ENCODE assay signal across 8 cellular contexts in the genomic region with DNA sequence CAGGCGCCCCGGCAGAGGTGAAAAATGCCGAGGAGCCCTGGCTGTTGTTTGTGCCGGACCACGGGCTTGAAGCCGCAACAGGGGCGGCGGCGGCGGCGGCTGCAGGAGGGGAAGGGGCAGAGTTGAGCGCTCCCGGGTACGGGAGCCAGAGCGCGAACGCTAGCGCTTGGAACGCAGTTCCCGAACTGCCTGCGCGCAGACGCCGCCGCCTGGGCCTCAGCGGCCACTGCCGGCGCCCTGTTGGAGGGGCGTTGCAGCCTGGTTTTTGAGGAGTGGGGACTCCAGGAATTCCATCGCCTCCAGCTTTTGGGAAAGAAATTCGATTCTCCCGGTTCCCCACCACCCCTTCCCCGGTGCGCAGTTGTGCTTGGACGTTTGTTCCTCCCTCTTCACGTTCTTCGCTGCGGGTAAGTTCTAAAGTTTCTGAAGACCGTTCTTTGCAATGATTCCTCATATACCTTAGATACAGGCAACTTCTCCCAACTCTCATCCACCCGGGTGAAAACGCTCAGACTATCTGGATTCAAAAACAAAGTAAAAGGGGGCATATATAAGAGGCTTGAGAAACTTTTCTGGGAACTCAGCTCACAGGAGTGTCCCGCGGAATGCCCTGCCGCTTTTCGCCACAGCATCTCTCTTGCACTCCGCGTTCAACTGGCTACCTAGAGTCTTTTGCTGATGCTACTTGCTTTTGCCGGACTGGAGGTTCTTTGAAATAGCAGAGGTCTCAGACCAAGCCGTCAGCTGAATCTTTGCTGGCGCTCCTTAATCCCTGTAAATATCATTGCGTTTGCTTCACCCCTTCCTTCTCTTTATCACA. TPM values are rescaled to one million over a fixed set of nuclear protein-coding genes. Genes with fewer than 3 reads are reported as not detected.
DNase-seq lines count a peak whose midpoint lies in the region; ATAC-seq, FAIRE-seq and TF ChIP-seq lines count a peak whose summit lies in the region.

No MANE protein-coding gene starts in this region.

- H3K27me3 ChIP-seq in H7 (ENCODE audit: control insufficient read depth, insufficient read depth, low read length) = peaks cover 27% of the 10 kb centered on the region
- peaks cover 0 to 6% of the 10 kb centered on the region in 2 experiments; a peak in 1 of 5 replicates for H3K27me3 ChIP-seq in HepG2 (ENCODE audit: control insufficient read depth in 1 of 2, insufficient read depth in 2 of 2, low read length in 2 of 2)

- H3K4me1 ChIP-seq in HepG2 (ENCODE audit: insufficient read depth, low read length) = peaks cover 20% of the 10 kb centered on the region

- no peaks in the 10 kb centered on the region for H3K36me3 Mint-ChIP-seq in stimulated activated naive CD8-positive, alpha-beta T cell treated with anti-CD3 and anti-CD28 coated beads, Interleukin-15, Interleukin-2, amounts not matched to agents 100 ng/mL and 50 ng/mL, for 24 hours (ENCODE audit: low read depth)

- FAIRE-seq in HepG2 (lab: Jason Lieb, UNC) = no peak

- in situ Hi-C loops in SK-MEL-5 (cut with HindIII; ENCODE audit: low pct_unique_long_range_greater_than_20kb, low sequenced_read_pairs) = no loop called here
- in situ Hi-C loops in HepG2 (cut with HindIII; ENCODE audit: extremely low pct_ligation_motif_present, low pct_unique_long_range_greater_than_20kb) = loop anchor here (10.0 to 25.0 kb wide), 3 partner anchors 659 to 1297 kb away; no protein-coding TSS in a partner anchor

- peaks cover 67% of the 10 kb centered on the region for H3K27me3 Mint-ChIP-seq in stimulated activated naive CD8-positive, alpha-beta T cell treated with anti-CD3 and anti-CD28 coated beads, Interleukin-15, Interleukin-2, amounts not matched to agents 100 ng/mL and 50 ng/mL, for 24 hours

- WGBS in HepG2 (ENCODE audit: low lambda C conversion rate) = 1% methylated on average over 39 of the region's 51 CpGs

- POLR2A ChIA-PET in HepG2 (lab: Yijun Ruan, JAX) = no interaction called here

- peak overlapping the region; percentile 46 for H2AFZ ChIP-seq in HepG2 (ENCODE audit: low read length)

- H3K4me1 Mint-ChIP-seq in stimulated activated naive CD8-positive, alpha-beta T cell treated with anti-CD3 and anti-CD28 coated beads, Interleukin-15, Interleukin-2, amounts not matched to agents 100 ng/mL and 50 ng/mL, for 24 hours (ENCODE audit: low read depth) = peaks cover 33% of the 10 kb centered on the region

- H3K27ac Mint-ChIP-seq in stimulated activated naive CD8-positive, alpha-beta T cell treated with anti-CD3 and anti-CD28 coated beads, Interleukin-15, Interleukin-2, amounts not matched to agents 100 ng/mL and 50 ng/mL, for 24 hours = no peak overlapping the region

- DNase-seq in COLO668 (lab: John Stamatoyannopoulos, UW; ENCODE audit: unreplicated experiment) (peak; percentile 48), H7 (peak; percentile 75), SK-MEL-5 (ENCODE audit: low read depth, low spot score) (peak; percentile 28), dermis blood vessel endothelial cell (peak; percentile 70), HepG2 (ENCODE audit: low spot score) (peak; percentile 18), GM19240 (ENCODE audit: insufficient read length, low spot score) (no peak)
- DNase-seq in effector CD8-positive, alpha-beta T cell (lab: John Stamatoyannopoulos, UW) = no peak

- no peaks in the 10 kb centered on the region for H3K36me3 ChIP-seq in H7 (replicated peaks; ENCODE audit: control insufficient read depth, insufficient read depth, low read length)
- no peaks in the 10 kb centered on the region for H3K36me3 ChIP-seq in HepG2 (replicated peaks in 1 of 2; ENCODE audit: control insufficient read depth in 1 of 2, insufficient read depth in 2 of 2, low read length in 2 of 2)

- no peaks in the 10 kb centered on the region for H3K79me2 ChIP-seq in HepG2 (ENCODE audit: insufficient read depth, low read length)

- peak overlapping the region; percentile 86 for H3K4me2 ChIP-seq in HepG2 (ENCODE audit: low read depth, low read length)

- peak; percentile 69 for ATAC-seq in HepG2

- H3K9me3 ChIP-seq in HepG2 (ENCODE audit: low read length) = no peaks in the 10 kb centered on the region

- no peaks in the 10 kb centered on the region for H4K20me1 ChIP-seq in HepG2 (ENCODE audit: insufficient read depth, low read length)

- H3K9ac ChIP-seq in HepG2 (ENCODE audit: insufficient read depth, low read depth, low read length) = peak overlapping the region; percentile 30; the same call in 1 of the 2 replicates

- TF ChIP-seq RAD21 in HepG2 (CRISPR knock-in tag; IDR thresholded peaks at IDR 0.05) = no peak

- no peaks in the 10 kb centered on the region for H3K9me3 Mint-ChIP-seq in stimulated activated naive CD8-positive, alpha-beta T cell treated with anti-CD3 and anti-CD28 coated beads, Interleukin-15, Interleukin-2, amounts not matched to agents 100 ng/mL and 50 ng/mL, for 24 hours

- CTCF ChIA-PET in HepG2 (lab: Yijun Ruan, JAX; ENCODE audit: low intra/inter-chr PET ratio, low total read pairs) = no interaction called here

- H3K4me3 Mint-ChIP-seq in stimulated activated naive CD8-positive, alpha-beta T cell treated with anti-CD3 and anti-CD28 coated beads, Interleukin-15, Interleukin-2, amounts not matched to agents 100 ng/mL and 50 ng/mL, for 24 hours = peak overlapping the region; percentile 85

- H3K4me3 ChIP-seq in H7 (ENCODE audit: insufficient read depth, low read depth, low read length) (peak overlapping the region; percentile 74), HepG2 (replicated peaks in 1 of 3; ENCODE audit: insufficient read depth in 1 of 3, low read depth in 2 of 3, low read length in 3 of 3) (peak overlapping the region; percentile 70 to 77 (median 76))

- BruUV-seq in HepG2 (replicated peaks; lab: Mats Ljungman, UMichigan) = no TSS peak

- intact Hi-C loops in HepG2 (cut with micrococcal nuclease; ENCODE audit: unreplicated experiment) = loop anchor here (10.0 kb wide), 2 partner anchors 209 to 279 kb away; no protein-coding TSS in a partner anchor

- TF ChIP-seq EP300 in HepG2 (IDR thresholded peaks at IDR 0.05; ENCODE audit: low read depth in 2 of 2, low read length in 2 of 2) = no peak
- TF ChIP-seq EP300 in HepG2 (CRISPR knock-in tag; IDR thresholded peaks at IDR 0.05; ENCODE audit: borderline replicate concordance) = no peak

- TF ChIP-seq POLR2A in HepG2 (IDR thresholded peaks at IDR 0.05; ENCODE audit: insufficient read depth in 1 of 2, low read depth in 2 of 2, low read length in 2 of 2) = no peak

- TF ChIP-seq CTCF in HepG2 (CRISPR knock-in tag; IDR thresholded peaks at IDR 0.05) = peak; percentile 12; the same call in 1 of the 2 replicates

- peak overlapping the region; percentile 83 for H3K27ac ChIP-seq in HepG2 (ENCODE audit: extremely low read length, insufficient read depth, low read length)

TF ChIP-seq in HepG2, 621 proteins besides CTCF, POLR2A, EP300 and RAD21 (continues in another document):
- TF ChIP-seq ZNF781 (CRISPR knock-in tag; IDR thresholded peaks at IDR 0.05; ENCODE audit: borderline replicate concordance, not compliant biosample characterization) (peak; percentile 11), ZNF354B (CRISPR knock-in tag; IDR thresholded peaks at IDR 0.05) (no peak), NAIF1 (CRISPR knock-in tag; IDR thresholded peaks at IDR 0.05; ENCODE audit: borderline replicate concordance) (peak; percentile 45; the same call in 1 of the 2 replicates), ZBTB7A (CRISPR knock-in tag; IDR thresholded peaks at IDR 0.05) (0 out of 2 replicates have a peak, but pooled peaks have one; percentile 7), ZNF547 (CRISPR knock-in tag; IDR thresholded peaks at IDR 0.05) (0 out of 2 replicates have a peak, but pooled peaks have one; percentile 49), YY1 (IDR thresholded peaks at IDR 0.05; ENCODE audit: insufficient read depth, insufficient replicate concordance, low read depth, low read length) (peak; percentile 13), HNRNPLL (IDR thresholded peaks at IDR 0.05; ENCODE audit: low read depth, low read length, poor library complexity, severe bottlenecking) (peak; percentile 99), ZNF775 (CRISPR knock-in tag; IDR thresholded peaks at IDR 0.05; ENCODE audit: borderline replicate concordance) (no peak), MEIS2 (CRISPR knock-in tag; IDR thresholded peaks at IDR 0.05) (no peak)
- TF ChIP-seq, protein P1, sequence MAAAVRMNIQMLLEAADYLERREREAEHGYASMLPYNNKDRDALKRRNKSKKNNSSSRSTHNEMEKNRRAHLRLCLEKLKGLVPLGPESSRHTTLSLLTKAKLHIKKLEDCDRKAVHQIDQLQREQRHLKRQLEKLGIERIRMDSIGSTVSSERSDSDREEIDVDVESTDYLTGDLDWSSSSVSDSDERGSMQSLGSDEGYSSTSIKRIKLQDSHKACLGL (CRISPR knock-in tag; IDR thresholded peaks at IDR 0.05) = no peak

RNA-seq across cellular contexts. Expression of a gene that starts 1.0 kb away (rescaled TPM):
- total RNA-seq in H7 (2014; rRNA removed; shearing (Covaris generic)) = 2.2 and 4.0 TPM in 2 replicates
- 0.11 and 1.0 TPM in 2 replicates for total RNA-seq in SK-MEL-5 (2014; rRNA removed; shearing (Covaris generic))
- polyA plus RNA-seq in SK-MEL-5 (2015; cell fraction: cytosol; rRNA removed) = 0.06 and 0.10 TPM in 2 replicates
- polyA plus RNA-seq in SK-MEL-5 (2015; cell fraction: nucleus; rRNA removed) = 0.11 and 2.0 TPM in 2 replicates
- 69.6 and 120 TPM in 2 replicates for total RNA-seq in dermis blood vessel endothelial cell
- total RNA-seq in HepG2 (2016; rRNA removed; fragmentation: Illumina TruSeq; extraction: Trizol) = 0.27 TPM in 2 replicates
- under 0.01 TPM in 1 of 2 replicates, not detected in the other for total RNA-seq in HepG2 (2016; cell fraction: cytosol; rRNA removed; fragmentation: Illumina TruSeq; extraction: Trizol; ENCODE audit: low read depth)
- 0.24 and 0.28 TPM in 2 replicates for total RNA-seq in HepG2 (2016; cell fraction: insoluble cytoplasmic fraction; rRNA removed; fragmentation: Illumina TruSeq; extraction: Trizol)
- 0.03 and 0.06 TPM in 2 replicates for total RNA-seq in HepG2 (2016; cell fraction: membrane; rRNA removed; fragmentation: Illumina TruSeq; extraction: Trizol)
- 0.69 and 0.78 TPM in 2 replicates for total RNA-seq in HepG2 (2016; cell fraction: nucleus; rRNA removed; fragmentation: Illumina TruSeq; extraction: Trizol)
- polyA plus RNA-seq in HepG2 (2011; rRNA removed) = 0.69 and 1.2 TPM in 2 replicates
- 0.42 and 0.63 TPM in 2 replicates for polyA plus RNA-seq in HepG2 (2011; cell fraction: cytosol; rRNA removed)
- polyA plus RNA-seq in HepG2 (2011; cell fraction: nucleus; rRNA removed) = 0.92 and 1.0 TPM in 2 replicates
- 0.25 and 0.79 TPM in 2 replicates for polyA plus RNA-seq in HepG2 (2012)
- not detected in 2 replicates for polyA plus RNA-seq in HepG2 (2016; cell fraction: cytosol; fragmentation: Illumina TruSeq; extraction: Trizol; ENCODE audit: low read depth)
- polyA plus RNA-seq in HepG2 (2016; cell fraction: insoluble cytoplasmic fraction; fragmentation: Illumina TruSeq; extraction: Trizol; ENCODE audit: low read depth) = 0.08 TPM in 2 replicates
- polyA plus RNA-seq in HepG2 (2016; cell fraction: membrane; fragmentation: Illumina TruSeq; extraction: Trizol; ENCODE audit: low read depth) = 0.02 TPM in 1 of 2 replicates, not detected in the other
- 0.24 and 0.29 TPM in 2 replicates for polyA plus RNA-seq in HepG2 (2016; cell fraction: nucleus; fragmentation: Illumina TruSeq; extraction: Trizol; ENCODE audit: insufficient read depth, low read depth)
- 0.94 and 2.7 TPM in 2 replicates for polyA minus RNA-seq in HepG2 (2011; rRNA and poly(A)+ RNA removed; ENCODE audit: low replicate concordance)
- 1.4 and 2.4 TPM in 2 replicates for polyA minus RNA-seq in HepG2 (2011; cell fraction: cytosol; rRNA and poly(A)+ RNA removed)
- polyA minus RNA-seq in HepG2 (2011; cell fraction: nucleus; rRNA and poly(A)+ RNA removed) = 6.6 and 8.8 TPM in 2 replicates

Comparison
In these comparisons a context has a peak if more than half of its experiments do, and no peak if none do; other contexts are left out.
1. DNase-seq: peak in COLO668 (single experiment), H7 (single experiment), SK-MEL-5 (single experiment), dermis blood vessel endothelial cell (single experiment) and HepG2 (single experiment); none in effector CD8-positive, alpha-beta T cell (single experiment) and GM19240 (single experiment).
2. RNA of a gene that starts 1.0 kb away (total RNA-seq): 69.6 to 120 TPM in dermis blood vessel endothelial cell; 2.2 to 4.0 TPM in H7, 0.11 to 1.0 TPM in SK-MEL-5 and under 0.01 to 0.78 TPM in HepG2; every median in the first group is over 10 times any median in the second.